In genomic region chr22:35315855-35316745, GRCh38 we compare ENCODE assay signal across 13 cellular contexts. TPM values are rescaled to one million over a fixed set of nuclear protein-coding genes. Genes with fewer than 3 reads are reported as not detected.
DNase-seq lines count a peak whose midpoint lies in the region; ATAC-seq, FAIRE-seq and TF ChIP-seq lines count a peak whose summit lies in the region.
"Had no signal": no experiment of that assay in that cellular context is flagged by ENCODE, and none has a peak within 500 bp of the region (broad histone marks: within the 10 kb centered on the region; RNA-seq: fewer than 3 reads in every experiment).

No MANE protein-coding gene starts in this region.

- H3K27ac Mint-ChIP-seq in activated CD4-positive, alpha-beta memory T cell treated with anti-CD3 and anti-CD28 coated beads for 36 hours, result no peak overlapping the region
- H3K27ac Mint-ChIP-seq in activated CD4-positive, alpha-beta memory T cell treated with anti-CD3 and anti-CD28 coated beads, Interleukin-2, amount 10 ng/mL, durations not matched to agents 7 days and 5 days, result no peak overlapping the region
- peak overlapping the region; percentile 51 for H3K27ac Mint-ChIP-seq in type B pancreatic cell

- peaks cover 48% of the 10 kb centered on the region for H3K4me1 Mint-ChIP-seq in activated CD4-positive, alpha-beta memory T cell treated with anti-CD3 and anti-CD28 coated beads for 36 hours (ENCODE audit: low read depth)
- peaks cover 49% of the 10 kb centered on the region for H3K4me1 Mint-ChIP-seq in activated CD4-positive, alpha-beta memory T cell treated with anti-CD3 and anti-CD28 coated beads, Interleukin-2, amount 10 ng/mL, durations not matched to agents 7 days and 5 days
- peaks cover 25% of the 10 kb centered on the region for H3K4me1 Mint-ChIP-seq in type B pancreatic cell (ENCODE audit: unreplicated experiment)

- H3K9me3 ChIP-seq in right cardiac atrium (ENCODE audit: control insufficient read depth, low read length), result no peaks in the 10 kb centered on the region
- H3K9me3 ChIP-seq: A549, colonic mucosa had no signal

- POLR2A ChIA-PET in activated CD4-positive, alpha-beta memory T cell treated with anti-CD3 and anti-CD28 coated beads for 36 hours (lab: Charles Lee), result no interaction called here
- POLR2A ChIA-PET in activated CD4-positive, alpha-beta memory T cell treated with anti-CD3 and anti-CD28 coated beads, Interleukin-2, amount 10 ng/mL, durations not matched to agents 7 days and 5 days (lab: Charles Lee), result no interaction called here

- H3K27me3 Mint-ChIP-seq in activated CD4-positive, alpha-beta memory T cell treated with anti-CD3 and anti-CD28 coated beads for 36 hours, result no peaks in the 10 kb centered on the region
- no peaks in the 10 kb centered on the region for H3K27me3 Mint-ChIP-seq in activated CD4-positive, alpha-beta memory T cell treated with anti-CD3 and anti-CD28 coated beads, Interleukin-2, amount 10 ng/mL, durations not matched to agents 7 days and 5 days
- H3K27me3 Mint-ChIP-seq in type B pancreatic cell, result no peaks in the 10 kb centered on the region

- ATAC-seq in right cardiac atrium, result peak; percentile 67 to 77
- ATAC-seq in GM21381 (IDR thresholded peaks at IDR 0.05; ENCODE audit: unreplicated experiment), result no peak
- ATAC-seq: A549 had no signal

- FAIRE-seq in RCC 7860 (lab: Jason Lieb, UNC), result no peak
- FAIRE-seq: A549 had no signal

- peaks cover 16% of the 10 kb centered on the region for H3K4me1 ChIP-seq in right cardiac atrium (ENCODE audit: control insufficient read depth, insufficient read depth, low read length)

- peak; percentile 14 for DNase-seq in activated CD4-positive, alpha-beta memory T cell treated with anti-CD3 and anti-CD28 coated beads for 36 hours
- DNase-seq in activated CD4-positive, alpha-beta memory T cell treated with anti-CD3 and anti-CD28 coated beads, Interleukin-2, amount 10 ng/mL, durations not matched to agents 7 days and 5 days, result no peak
- peak; percentile 70 to 75 for DNase-seq in SHP77 (lab: John Stamatoyannopoulos, UW)
- DNase-seq in right cardiac atrium, result peak; percentile 61 to 87 (median 84)
- no peak for DNase-seq in type B pancreatic cell (ENCODE audit: extremely low spot score, unreplicated experiment)
- DNase-seq in RCC 7860 (ENCODE audit: low spot score), result no peak
- no peak for DNase-seq in activated CD4-positive, CD25-positive, alpha-beta regulatory T cell (lab: John Stamatoyannopoulos, UW)
- DNase-seq: colonic mucosa; GF-D8; NK-92 treated with Interleukin-12 subunit alpha and Interleukin-12 subunit beta, amount 100 ng/mL, for 24 hours; stimulated activated CD4-positive, alpha-beta T cell treated with anti-CD3 and anti-CD28 coated beads, Interleukin-1b, Interleukin-23, amount 100 ng/mL, for 48 hours had no signal

- TF ChIP-seq CTCF in type B pancreatic cell (conservative IDR thresholded peaks at IDR 0.05), result no peak

- no peaks in the 10 kb centered on the region for H3K27me3 ChIP-seq in right cardiac atrium (ENCODE audit: control insufficient read depth, insufficient read depth)
- H3K27me3 ChIP-seq: colonic mucosa had no signal

- no peaks in the 10 kb centered on the region for H3K9me3 Mint-ChIP-seq in activated CD4-positive, alpha-beta memory T cell treated with anti-CD3 and anti-CD28 coated beads for 36 hours
- H3K9me3 Mint-ChIP-seq in activated CD4-positive, alpha-beta memory T cell treated with anti-CD3 and anti-CD28 coated beads, Interleukin-2, amount 10 ng/mL, durations not matched to agents 7 days and 5 days, result no peaks in the 10 kb centered on the region
- no peaks in the 10 kb centered on the region for H3K9me3 Mint-ChIP-seq in type B pancreatic cell

- 62% methylated on average over 27 of the region's 27 CpGs for WGBS in right cardiac atrium

- H3K4me3 ChIP-seq in right cardiac atrium (ENCODE audit: low read length), result no peak overlapping the region
- H3K4me3 ChIP-seq: A549, colonic mucosa had no signal

- intact Hi-C loops in activated CD4-positive, alpha-beta memory T cell treated with anti-CD3 and anti-CD28 coated beads for 36 hours (cut with micrococcal nuclease), result no loop called here
- intact Hi-C loops in right cardiac atrium (cut with DNase I), result no loop called here

- H3K27ac ChIP-seq in right cardiac atrium (ENCODE audit: low read length), result peak overlapping the region; percentile 94
- H3K27ac ChIP-seq: colonic mucosa had no signal

- CTCF ChIA-PET in activated CD4-positive, alpha-beta memory T cell treated with anti-CD3 and anti-CD28 coated beads for 36 hours (lab: Charles Lee), result no interaction called here
- CTCF ChIA-PET in activated CD4-positive, alpha-beta memory T cell treated with anti-CD3 and anti-CD28 coated beads, Interleukin-2, amount 10 ng/mL, durations not matched to agents 7 days and 5 days (lab: Charles Lee), result no interaction called here

- H3K36me3 Mint-ChIP-seq in activated CD4-positive, alpha-beta memory T cell treated with anti-CD3 and anti-CD28 coated beads for 36 hours, result peaks cover 7% of the 10 kb centered on the region
- peaks cover 4% of the 10 kb centered on the region for H3K36me3 Mint-ChIP-seq in activated CD4-positive, alpha-beta memory T cell treated with anti-CD3 and anti-CD28 coated beads, Interleukin-2, amount 10 ng/mL, durations not matched to agents 7 days and 5 days (ENCODE audit: low read depth)
- H3K36me3 Mint-ChIP-seq in type B pancreatic cell, result no peaks in the 10 kb centered on the region

- H3K4me3 Mint-ChIP-seq in activated CD4-positive, alpha-beta memory T cell treated with anti-CD3 and anti-CD28 coated beads for 36 hours, result no peak overlapping the region
- no peak overlapping the region for H3K4me3 Mint-ChIP-seq in activated CD4-positive, alpha-beta memory T cell treated with anti-CD3 and anti-CD28 coated beads, Interleukin-2, amount 10 ng/mL, durations not matched to agents 7 days and 5 days
- H3K4me3 Mint-ChIP-seq in type B pancreatic cell, result no peak overlapping the region

RNA-seq across cellular contexts. Expression of gene TOM1, which starts 16.4 kb away (rescaled TPM):
- 10 to 100 TPM; 29.8 to 31.1 TPM for total RNA-seq in activated CD4-positive, alpha-beta memory T cell treated with anti-CD3 and anti-CD28 coated beads for 36 hours
- total RNA-seq in activated CD4-positive, alpha-beta memory T cell treated with anti-CD3 and anti-CD28 coated beads, Interleukin-2, amount 10 ng/mL, durations not matched to agents 7 days and 5 days, result 10 to 100 TPM; 37.3 to 41.4 TPM
- 10 to 100 TPM; 54.0 to 75.9 (median 63.6) TPM for total RNA-seq in right cardiac atrium
- polyA plus RNA-seq in right cardiac atrium, result 55.9 TPM
- 27.0 and 37.6 TPM in 2 replicates for total RNA-seq in type B pancreatic cell (ENCODE audit: low replicate concordance)

RNA-seq across cellular contexts. Expression of gene HMGXB4, which starts 58.8 kb away (rescaled TPM):
- 10 to 100 TPM; 33.9 to 35.7 TPM for total RNA-seq in activated CD4-positive, alpha-beta memory T cell treated with anti-CD3 and anti-CD28 coated beads for 36 hours
- total RNA-seq in activated CD4-positive, alpha-beta memory T cell treated with anti-CD3 and anti-CD28 coated beads, Interleukin-2, amount 10 ng/mL, durations not matched to agents 7 days and 5 days, result 10 to 100 TPM; 32.5 to 36.6 TPM
- total RNA-seq in right cardiac atrium (10 to 100 TPM; 10.2 to 11.3 (median 10.7) TPM), type B pancreatic cell (ENCODE audit: low replicate concordance) (18.4 and 32.7 TPM in 2 replicates)
- 5.7 TPM for polyA plus RNA-seq in right cardiac atrium

Comparison
In these comparisons a context has a peak if more than half of its experiments do, and no peak if none do; other contexts are left out.
1. DNase-seq: peak in activated CD4-positive, alpha-beta memory T cell treated with anti-CD3 and anti-CD28 coated beads for 36 hours (single experiment), SHP77 (2 of 2) and right cardiac atrium (3 of 3); none in activated CD4-positive, alpha-beta memory T cell treated with anti-CD3 and anti-CD28 coated beads, Interleukin-2, amount 10 ng/mL, durations not matched to agents 7 days and 5 days (single experiment), type B pancreatic cell (single experiment), RCC 7860 (single experiment) and activated CD4-positive, CD25-positive, alpha-beta regulatory T cell (0 of 4).